In the genomic region with DNA sequence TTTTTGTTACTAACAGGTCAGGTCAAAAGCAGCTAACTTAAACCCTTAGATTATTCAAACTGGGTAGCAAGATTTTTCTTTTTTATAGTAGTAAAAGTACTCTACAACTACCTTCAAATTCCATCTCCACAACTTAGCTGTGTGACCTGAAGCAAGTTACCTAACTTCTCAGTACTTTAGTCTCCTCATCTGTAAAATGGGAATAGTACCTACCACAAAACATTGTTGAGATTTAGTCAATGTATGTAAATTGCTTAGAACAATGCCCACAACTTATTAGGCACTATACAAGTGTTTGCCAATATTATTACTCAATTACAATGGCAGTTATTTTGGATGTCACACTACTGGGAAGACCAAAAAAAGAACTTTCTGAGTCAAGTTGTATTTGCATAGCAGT, we compare ENCODE assay signal across 2 cellular contexts.
TF ChIP-seq lines count a peak whose summit lies in the region.

No MANE protein-coding gene starts in this region.

TF ChIP-seq in GM12891, 5 proteins besides CTCF, POLR2A, EP300 and RAD21 (continued from another document):
- TF ChIP-seq PAX5 (IDR thresholded peaks at IDR 0.05; ENCODE audit: insufficient read depth, low read length, severe bottlenecking) (no peak), POU2F2 (IDR thresholded peaks at IDR 0.05; ENCODE audit: low read depth, low read length) (no peak)

TF ChIP-seq in endothelial cell of umbilical vein, 7 proteins besides CTCF, POLR2A, EP300 and RAD21:
- TF ChIP-seq MAX (IDR thresholded peaks at IDR 0.05; ENCODE audit: insufficient read depth, insufficient read length): no peak
- TF ChIP-seq POLR2AphosphoS5 (IDR thresholded peaks at IDR 0.05; ENCODE audit: insufficient read depth, low read depth, low read length): no peak
- TF ChIP-seq EZH2 (IDR thresholded peaks at IDR 0.05; ENCODE audit: borderline replicate concordance, low read depth, low read length, severe bottlenecking): no peak
- no peak for TF ChIP-seq MYC (IDR thresholded peaks at IDR 0.05; ENCODE audit: low read depth, low read length)
